Comparison of ENCODE assay signal across 9 cellular contexts in genomic region chr17:51056813-51057510, GRCh38.
A peak's percentile ranks its signal among the peaks of the same experiment; 100 is the strongest.
DNase-seq lines count a peak whose midpoint lies in the region; ATAC-seq and TF ChIP-seq lines count a peak whose summit lies in the region.
"Had no signal": no experiment of that assay in that cellular context is flagged by ENCODE, and none has a peak within 500 bp of the region (broad histone marks: within the 10 kb centered on the region; RNA-seq: fewer than 3 reads in every experiment).

No MANE protein-coding gene starts in this region.

- no peaks in the 10 kb centered on the region for H3K4me1 Mint-ChIP-seq in activated T-cell treated with anti-CD3 and anti-CD28 coated beads, Interleukin-2, amount 50 U/mL, for 72 hours (ENCODE audit: low read depth)

- peak; percentile 74 to 77 for TF ChIP-seq RAD21 in liver (IDR thresholded peaks at IDR 0.05)

- H3K9me3 ChIP-seq in liver (ENCODE audit: control insufficient read depth in 4 of 4, low read length in 3 of 4) (no peaks in the 10 kb centered on the region), transverse colon (no peaks in the 10 kb centered on the region)

- no peaks in the 10 kb centered on the region for H3K36me3 ChIP-seq in liver (ENCODE audit: control insufficient read depth in 4 of 4, insufficient read depth in 3 of 4, low read depth in 1 of 4, low read length in 3 of 4)
- no peaks in the 10 kb centered on the region for H3K36me3 ChIP-seq in transverse colon

- H3K4me1 ChIP-seq in liver (ENCODE audit: control insufficient read depth in 4 of 4, insufficient read depth in 4 of 4, low read length in 3 of 4) (peaks cover 0 to 30% (median 16%) of the 10 kb centered on the region in 4 donors), transverse colon (peaks cover 7 to 24% (median 11%) of the 10 kb centered on the region in 4 donors)

- H3K27ac Mint-ChIP-seq in activated T-cell treated with anti-CD3 and anti-CD28 coated beads, Interleukin-2, amount 50 U/mL, for 72 hours: peak overlapping the region; percentile 47

- H3K27me3 Mint-ChIP-seq in activated T-cell treated with anti-CD3 and anti-CD28 coated beads, Interleukin-2, amount 50 U/mL, for 72 hours (ENCODE audit: low read depth): no peaks in the 10 kb centered on the region

- 21% methylated on average over 1 of the region's 1 CpG for WGBS in liver
- 33 to 43% methylated on average over 1 of the region's 1 CpG for WGBS in transverse colon (ENCODE audit: low coverage in 1 of 2), 2 donors

- in situ Hi-C loops in transverse colon (cut with MboI; ENCODE audit: low pct_ligation_motif_present in 1 of 4, low pct_unique_long_range_greater_than_20kb in 1 of 4, low sequenced_read_pairs in 3 of 4): no loop called here

- H3K4me3 Mint-ChIP-seq in activated T-cell treated with anti-CD3 and anti-CD28 coated beads, Interleukin-2, amount 50 U/mL, for 72 hours: no peak overlapping the region

- peak; percentile 33 to 34 for ATAC-seq in activated T-cell treated with anti-CD3 and anti-CD28 coated beads, Interleukin-2, amount 50 U/mL, for 72 hours (replicated peaks in 1 of 2)
- no peak for ATAC-seq in HG02852 (IDR thresholded peaks at IDR 0.05; ENCODE audit: unreplicated experiment)

- peaks cover 0 to 1% of the 10 kb centered on the region in 2 donors for H3K36me3 Mint-ChIP-seq in activated T-cell treated with anti-CD3 and anti-CD28 coated beads, Interleukin-2, amount 50 U/mL, for 72 hours (ENCODE audit: insufficient read depth in 2 of 2)

- H3K27ac ChIP-seq in dorsolateral prefrontal cortex (peak overlapping the region in 58 of 59 donors; percentile 4 to 91 (median 73)), liver (ENCODE audit: low read depth in 1 of 2, low read length in 2 of 2) (peak overlapping the region; percentile 69 to 72), transverse colon (peak overlapping the region; percentile 56 to 67 (median 62))

- intact Hi-C loops in dorsolateral prefrontal cortex (cut with DNase I): loop anchor here (1.0 to 10.0 kb wide), 6 partner anchors 55 to 192 kb away; partner anchors contain the start of genes NME1 (in 2 of the 2), SPAG9 (in 1 of the 2) and TOB1 (in 1 of the 2)
- intact Hi-C loops in transverse colon (cut with DNase I; ENCODE audit: low total_unique reads): no loop called here

- H3K4me3 ChIP-seq in dorsolateral prefrontal cortex (peak overlapping the region in 13 of 59 donors; percentile 1 to 40 (median 15)), liver (ENCODE audit: low read depth in 1 of 3, low read length in 3 of 3) (no peak overlapping the region), transverse colon (no peak overlapping the region)
- H3K4me3 ChIP-seq: skin epidermis had no signal

- peak; percentile 6 to 20 for DNase-seq in activated T-cell treated with anti-CD3 and anti-CD28 coated beads, Interleukin-2, amount 50 U/mL, for 72 hours
- DNase-seq in activated T-cell treated with anti-CD3 and anti-CD28 coated beads, Interleukin-2, amount 50 U/mL, for 48 hours: no peak
- DNase-seq in HT1080 (ENCODE audit: low read depth) (peak; percentile 91), RPMI7951 (ENCODE audit: low read depth) (peak; percentile 73), dorsolateral prefrontal cortex (peak in 2 of 10 donors; percentile 14 to 57), transverse colon (no peak)

- TF ChIP-seq EP300 in transverse colon (IDR thresholded peaks at IDR 0.05; ENCODE audit: low read depth): no peak

- peak; percentile 51 to 88 (median 76) for TF ChIP-seq CTCF in dorsolateral prefrontal cortex (IDR thresholded peaks at IDR 0.05 in 54 of 56, conservative IDR thresholded peaks at IDR 0.05 in 2 of 56; ENCODE audit: low read depth in 1 of 56, partially characterized antibody in 56 of 56)
- peak; percentile 55 for TF ChIP-seq CTCF in liver (IDR thresholded peaks at IDR 0.05; ENCODE audit: low read depth, low read length, missing input control)
- peak; percentile 29 to 48 (median 44) for TF ChIP-seq CTCF in transverse colon (IDR thresholded peaks at IDR 0.05)

- TF ChIP-seq POLR2A in transverse colon (IDR thresholded peaks at IDR 0.05): no peak

- peak overlapping the region in 1 of 2 donors; percentile 42 for H3K9ac ChIP-seq in liver (ENCODE audit: low read depth in 1 of 2, low read length in 2 of 2)

- no peaks in the 10 kb centered on the region for H3K27me3 ChIP-seq in dorsolateral prefrontal cortex
- no peaks in the 10 kb centered on the region for H3K27me3 ChIP-seq in liver (ENCODE audit: control insufficient read depth in 4 of 4, insufficient read depth in 4 of 4, low read length in 3 of 4)
- H3K27me3 ChIP-seq in transverse colon: no peaks in the 10 kb centered on the region

- H3K9me3 Mint-ChIP-seq in activated T-cell treated with anti-CD3 and anti-CD28 coated beads, Interleukin-2, amount 50 U/mL, for 72 hours: no peaks in the 10 kb centered on the region

TF ChIP-seq in liver, 16 proteins besides CTCF, POLR2A, EP300 and RAD21:
- no peak for TF ChIP-seq HNF4G (IDR thresholded peaks at IDR 0.05)
- no peak for TF ChIP-seq MAX (IDR thresholded peaks at IDR 0.05)
- peak; percentile 25 to 49 for TF ChIP-seq HNF4A (conservative IDR thresholded peaks at IDR 0.05)
- peak; percentile 47 for TF ChIP-seq SP1 (IDR thresholded peaks at IDR 0.05)
- TF ChIP-seq JUND (IDR thresholded peaks at IDR 0.05): no peak
- TF ChIP-seq FOXA1 (IDR thresholded peaks at IDR 0.05): no peak
- peak; percentile 35 to 36 for TF ChIP-seq RXRA (IDR thresholded peaks at IDR 0.05)

Comparison
In these comparisons a context has a peak if more than half of its experiments do, and no peak if none do; other contexts are left out.
1. DNase-seq: peak in activated T-cell treated with anti-CD3 and anti-CD28 coated beads, Interleukin-2, amount 50 U/mL, for 72 hours (2 of 2), HT1080 (single experiment) and RPMI7951 (single experiment); none in activated T-cell treated with anti-CD3 and anti-CD28 coated beads, Interleukin-2, amount 50 U/mL, for 48 hours (0 of 2) and transverse colon (single experiment).
2. Peak in every context shown above with its lines, with median percentiles within 50 percentile points of each other: H3K27ac ChIP-seq and CTCF ChIP-seq.